ENCODE assay signal across 15 cellular contexts in the genomic region with DNA sequence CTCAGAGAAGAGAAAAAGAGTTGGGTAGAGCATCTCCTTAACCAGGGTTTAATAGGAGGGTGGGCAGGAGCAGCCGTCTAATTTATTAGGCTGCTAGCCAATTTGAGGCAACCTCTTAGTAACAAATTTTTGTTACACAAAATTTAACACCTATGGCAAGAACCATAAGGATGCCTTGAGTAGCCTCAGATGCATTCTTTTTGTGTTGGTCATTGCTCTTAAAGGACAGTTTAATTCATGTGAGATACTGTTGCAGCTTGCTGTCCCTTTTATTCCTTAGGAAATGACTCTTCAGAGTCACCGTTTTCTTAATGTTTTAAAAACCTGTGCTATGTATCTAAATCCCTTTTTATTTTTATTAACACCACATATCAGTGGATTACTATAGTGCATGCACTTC.
"Had no signal": no experiment of that assay in that cellular context is flagged by ENCODE, and none has a peak within 500 bp of the region (broad histone marks: within the 10 kb centered on the region; RNA-seq: fewer than 3 reads in every experiment).

No MANE protein-coding gene starts in this region.

- H3K27ac ChIP-seq: body of pancreas, psoas muscle, right lobe of liver, testis, upper lobe of right lung, WERI-Rb-1 had no signal

- H3K4me1 ChIP-seq: body of pancreas, psoas muscle, right lobe of liver, testis, upper lobe of right lung had no signal

- H3K36me3 ChIP-seq: right lobe of liver, upper lobe of right lung, WERI-Rb-1 had no signal

- H3K27me3 ChIP-seq: body of pancreas, right lobe of liver, testis, upper lobe of right lung had no signal

- ATAC-seq: activated CD4-positive, alpha-beta T cell treated with anti-CD3 and anti-CD28 coated beads for 36 hours; activated CD8-positive, alpha-beta T cell treated with anti-CD3 and anti-CD28 coated beads for 36 hours; body of pancreas; effector memory CD8-positive, alpha-beta T cell; natural killer cell treated with Interleukin-12 subunit alpha and Interleukin-12 subunit beta and Interleukin-15 and Interleukin-18, amount 100 ng/mL, for 72 hours; psoas muscle had no signal

- H3K4me3 ChIP-seq: body of pancreas, psoas muscle, right lobe of liver, testis, upper lobe of right lung had no signal

- H3K9me3 ChIP-seq: body of pancreas, psoas muscle, right lobe of liver, testis, upper lobe of right lung had no signal

- DNase-seq: activated CD4-positive, alpha-beta T cell treated with anti-CD3 and anti-CD28 coated beads for 36 hours; activated CD8-positive, alpha-beta T cell treated with anti-CD3 and anti-CD28 coated beads for 36 hours; activated naive CD4-positive, alpha-beta T cell treated with anti-CD3 and anti-CD28 coated beads, Interleukin-2, amount 10 ng/mL, durations not matched to agents 7 days and 5 days; effector memory CD8-positive, alpha-beta T cell; occipital lobe; psoas muscle; right lobe of liver; stimulated activated CD4-positive, alpha-beta T cell treated with anti-CD3 and anti-CD28 coated beads, Interleukin-4, amount 100 ng/mL, for 1 hour; stimulated activated CD8-positive, alpha-beta memory T cell treated with anti-CD3 and anti-CD28 coated beads, Interleukin-4, amount 100 ng/mL, for 48 hours; T-helper 1 cell; testis; upper lobe of right lung; WERI-Rb-1 had no signal
